Comparison of ENCODE assay signal across 8 cellular contexts in the genomic region with DNA sequence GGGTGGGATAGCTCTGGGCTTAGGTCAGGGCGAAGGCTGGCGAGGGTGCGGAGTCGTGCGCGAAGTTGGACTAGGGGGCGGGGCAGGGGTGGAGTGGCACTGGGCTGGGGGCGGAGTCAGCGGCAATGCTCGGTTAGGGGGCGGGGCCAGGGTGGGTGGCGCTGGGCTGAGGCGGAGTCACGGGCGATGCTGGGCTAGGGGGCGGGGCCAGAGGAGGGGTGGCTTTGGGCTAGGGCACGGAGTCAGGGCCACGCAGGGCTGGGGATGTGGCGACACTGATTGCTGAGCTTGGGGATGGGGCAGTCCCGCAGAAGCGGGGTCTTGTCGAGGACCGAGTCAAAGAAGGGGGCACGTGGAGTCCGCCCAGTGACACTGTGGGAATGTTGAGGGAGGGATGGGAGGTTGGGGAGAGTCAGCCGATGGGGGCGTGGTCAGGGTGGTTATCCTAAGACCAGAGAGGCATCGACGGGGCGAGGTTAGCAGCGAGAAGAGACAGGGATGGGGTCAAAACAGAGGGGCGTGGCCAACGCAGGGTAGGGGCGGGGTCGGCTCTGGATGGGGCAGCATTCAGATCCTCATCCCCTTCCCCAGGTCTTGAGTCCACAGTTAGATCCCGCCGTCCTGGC. TPM values are rescaled to one million over a fixed set of nuclear protein-coding genes. Genes with fewer than 3 reads are reported as not detected.
DNase-seq lines count a peak whose midpoint lies in the region; ATAC-seq and TF ChIP-seq lines count a peak whose summit lies in the region.

No MANE protein-coding gene starts in this region.

- H3K27me3 Mint-ChIP-seq in dendritic cell treated with granulocyte-macrophage colony-stimulating factor and Interleukin-4, amounts not matched to agents 40 ng/mL and 50 ng/mL, for 4 days: no peaks in the 10 kb centered on the region

- no peak for ATAC-seq in HG02870 (IDR thresholded peaks at IDR 0.05; ENCODE audit: unreplicated experiment)
- ATAC-seq in GM18868 (IDR thresholded peaks at IDR 0.05; ENCODE audit: unreplicated experiment): no peak

- intact Hi-C loops in dendritic cell treated with granulocyte-macrophage colony-stimulating factor and Interleukin-4, amounts not matched to agents 40 ng/mL and 50 ng/mL, for 4 days (cut with micrococcal nuclease): loop anchor here (1.0 kb wide), 1 partner anchor 13 kb away; a partner anchor contains a TSS

- no peak for TF ChIP-seq CTCF in NB4 (IDR thresholded peaks at IDR 0.05; ENCODE audit: low read depth, low read length)

- no peak overlapping the region for H3K4me3 ChIP-seq in NB4 (ENCODE audit: low read depth, low read length)

- no peak for TF ChIP-seq POLR2A in NB4 (IDR thresholded peaks at IDR 0.05; ENCODE audit: extremely low read depth, insufficient read length)

- peaks cover 23% of the 10 kb centered on the region for H3K4me1 Mint-ChIP-seq in dendritic cell treated with granulocyte-macrophage colony-stimulating factor and Interleukin-4, amounts not matched to agents 40 ng/mL and 50 ng/mL, for 4 days (ENCODE audit: low read depth)

- DNase-seq in COLO668 (lab: John Stamatoyannopoulos, UW; ENCODE audit: unreplicated experiment) (peak; percentile 62), NB4 (ENCODE audit: low read depth) (peak; percentile 49), lung microvascular endothelial cell (ENCODE audit: low read depth in 2 of 2) (peak; percentile 56 to 70)
- DNase-seq in activated CD4-positive, alpha-beta T cell treated with anti-CD3 and anti-CD28 coated beads, Interleukin-2, amount 50 U/mL, for 24 hours (ENCODE audit: low read depth in 1 of 2, low spot score in 1 of 2): peak; percentile 70 to 79
- DNase-seq in stimulated activated CD8-positive, alpha-beta memory T cell treated with anti-CD3 and anti-CD28 coated beads, Interleukin-4, amount 100 ng/mL, for 4 hours (ENCODE audit: low read depth in 2 of 2, low spot score in 1 of 2): peak; percentile 60 to 64

- H3K9me3 Mint-ChIP-seq in dendritic cell treated with granulocyte-macrophage colony-stimulating factor and Interleukin-4, amounts not matched to agents 40 ng/mL and 50 ng/mL, for 4 days: no peaks in the 10 kb centered on the region

- peaks cover 82% of the 10 kb centered on the region for H3K36me3 Mint-ChIP-seq in dendritic cell treated with granulocyte-macrophage colony-stimulating factor and Interleukin-4, amounts not matched to agents 40 ng/mL and 50 ng/mL, for 4 days (ENCODE audit: low read depth)

- peak overlapping the region; percentile 84 for H3K4me3 Mint-ChIP-seq in dendritic cell treated with granulocyte-macrophage colony-stimulating factor and Interleukin-4, amounts not matched to agents 40 ng/mL and 50 ng/mL, for 4 days

- peak overlapping the region; percentile 60 for H3K27ac Mint-ChIP-seq in dendritic cell treated with granulocyte-macrophage colony-stimulating factor and Interleukin-4, amounts not matched to agents 40 ng/mL and 50 ng/mL, for 4 days

RNA-seq across cellular contexts. Expression of a gene that starts 8.7 kb away (rescaled TPM):
- 124 and 279 TPM in 2 replicates for total RNA-seq in lung microvascular endothelial cell

RNA-seq across cellular contexts. Expression of a gene that starts 12.8 kb away (rescaled TPM):
- 38.6 and 40.3 TPM in 2 replicates for total RNA-seq in lung microvascular endothelial cell

RNA-seq across cellular contexts. Expression of a gene that starts 13.1 kb away (rescaled TPM):
- 145 and 149 TPM in 2 replicates for total RNA-seq in lung microvascular endothelial cell

RNA-seq across cellular contexts. Expression of a gene that starts 36.4 kb away (rescaled TPM):
- 2.4 and 5.6 TPM in 2 replicates for total RNA-seq in lung microvascular endothelial cell
